In the genomic region with DNA sequence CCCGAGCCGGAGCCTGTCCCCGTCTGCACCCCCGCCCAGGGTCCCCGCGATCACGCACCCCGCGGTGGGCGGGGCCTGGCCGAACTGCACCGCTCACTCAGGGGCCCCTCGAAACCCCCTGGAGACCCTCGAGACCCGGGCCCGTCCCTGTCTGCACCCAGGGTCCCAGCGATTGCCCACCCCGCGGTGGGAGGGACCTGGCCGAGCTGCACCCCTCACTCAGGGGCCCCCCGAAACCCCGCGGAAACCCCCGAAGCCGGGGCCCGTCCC, we compare ENCODE assay signal across 8 cellular contexts.
DNase-seq lines count a peak whose midpoint lies in the region; ATAC-seq and TF ChIP-seq lines count a peak whose summit lies in the region.

No MANE protein-coding gene starts in this region.

- no peaks in the 10 kb centered on the region for H3K36me3 ChIP-seq in mucosa of stomach (ENCODE audit: control insufficient read depth, insufficient read depth, low read length)

- H3K4me3 ChIP-seq in GM12865 (ENCODE audit: low read depth, low read length) (peak overlapping the region; percentile 88), cardiac fibroblast (replicated peaks in 1 of 2; ENCODE audit: low read depth in 2 of 2, low read length in 2 of 2) (peak overlapping the region; percentile 91), mucosa of stomach (ENCODE audit: low read length) (peak overlapping the region; percentile 82)

- no peaks in the 10 kb centered on the region for H3K27me3 ChIP-seq in mucosa of stomach (ENCODE audit: control insufficient read depth, insufficient read depth, low read length)

- ATAC-seq in HG03354 (IDR thresholded peaks at IDR 0.05; ENCODE audit: poor library complexity, severe bottlenecking, unreplicated experiment) = peak; percentile 17
- ATAC-seq in GM21825 (IDR thresholded peaks at IDR 0.05; ENCODE audit: unreplicated experiment) = no peak
- no peak for ATAC-seq in HG03432 (IDR thresholded peaks at IDR 0.05; ENCODE audit: unreplicated experiment)

- peak overlapping the region; percentile 82 for H3K9ac ChIP-seq in mucosa of stomach (ENCODE audit: low read length)

- peaks cover 16% of the 10 kb centered on the region for H3K4me1 ChIP-seq in mucosa of stomach (ENCODE audit: control insufficient read depth, insufficient read depth, low read length)

- no peak for DNase-seq in GM12865 (ENCODE audit: low read depth)
- DNase-seq in cardiac fibroblast (ENCODE audit: low read depth in 2 of 2) = no peak
- no peak for DNase-seq in NCI-H1694 (lab: John Stamatoyannopoulos, UW)
- DNase-seq in GM10266 (ENCODE audit: extremely low spot score) = no peak

- H3K9me3 ChIP-seq in mucosa of stomach (ENCODE audit: control insufficient read depth, low read length) = no peaks in the 10 kb centered on the region

- TF ChIP-seq CTCF in GM12865 (IDR thresholded peaks at IDR 0.05; ENCODE audit: insufficient read depth, low read depth, low read length, missing control alignments) (no peak), cardiac fibroblast (IDR thresholded peaks at IDR 0.05; ENCODE audit: low read depth, low read length) (no peak), GM10266 (IDR thresholded peaks at IDR 0.05; ENCODE audit: control insufficient read depth, insufficient read depth, low read depth, missing control alignments) (no peak)
